Comparison of ENCODE assay signal across 10 cellular contexts in genomic region chr20:53497246-53497645, GRCh38.
"Had no signal": no experiment of that assay in that cellular context is flagged by ENCODE, and none has a peak within 500 bp of the region (broad histone marks: within the 10 kb centered on the region; RNA-seq: fewer than 3 reads in every experiment).

No MANE protein-coding gene starts in this region.

- H3K4me3 ChIP-seq: GM23338 had no signal

- H3K4me3 Mint-ChIP-seq: GM23338, H9, HFFc6, IgD-negative memory B cell had no signal

- H3K4me1 Mint-ChIP-seq: IgD-negative memory B cell had no signal

- H3K27ac ChIP-seq: HL-60 had no signal

- H3K9me3 Mint-ChIP-seq: HFFc6 had no signal

- H3K36me3 Mint-ChIP-seq: IgD-negative memory B cell had no signal

- H3K27me3 Mint-ChIP-seq: IgD-negative memory B cell had no signal

- H3K27ac Mint-ChIP-seq: GM23338, HFFc6, IgD-negative memory B cell had no signal

- FAIRE-seq: H1, H54, HepG2 had no signal

- DNase-seq: H9, HCEC 1CT, HFFc6, KBM-7 had no signal
